ENCODE assay signal across 7 cellular contexts in the genomic region with DNA sequence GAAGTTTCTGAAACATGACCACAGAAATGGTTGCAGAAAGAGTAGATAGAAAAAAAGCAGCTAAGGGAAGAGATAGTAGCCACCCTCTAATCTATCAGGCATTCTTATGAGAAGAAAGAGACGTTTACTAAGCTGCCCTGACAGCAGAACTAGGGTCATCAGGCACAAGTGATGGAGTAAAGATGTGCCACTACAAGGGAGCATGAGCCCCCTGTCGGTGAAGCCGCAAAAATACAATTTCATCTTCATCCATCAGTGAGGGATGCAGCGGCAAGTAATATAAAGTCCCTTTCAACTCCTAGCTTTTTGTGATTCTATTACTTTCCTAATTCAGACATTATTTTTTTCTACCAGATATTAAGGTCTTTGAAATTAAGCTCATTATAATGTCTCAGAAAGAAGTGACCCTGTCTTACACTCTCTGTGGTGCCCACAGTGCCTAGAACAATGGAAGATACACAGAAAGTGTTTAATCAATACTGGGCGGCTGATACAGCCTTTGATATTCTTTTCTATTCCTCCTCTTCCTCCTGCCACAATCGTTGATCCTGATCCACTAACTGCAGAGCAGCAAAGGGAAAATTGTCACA.
A peak's percentile ranks its signal among the peaks of the same experiment; 100 is the strongest.
DNase-seq lines count a peak whose midpoint lies in the region; TF ChIP-seq lines count a peak whose summit lies in the region.

No MANE protein-coding gene starts in this region.

- no peaks in the 10 kb centered on the region for H3K4me1 Mint-ChIP-seq in neural crest cell

- no peak overlapping the region for H3K27ac Mint-ChIP-seq in neural crest cell (ENCODE audit: unreplicated experiment)

- TF ChIP-seq CTCF in GM12865 (IDR thresholded peaks at IDR 0.05; ENCODE audit: insufficient read depth, low read depth, low read length, missing control alignments) (peak; percentile 52), astrocyte of the cerebellum (IDR thresholded peaks at IDR 0.05; ENCODE audit: low read depth, low read length, missing control alignments) (peak; percentile 29), neural crest cell (conservative IDR thresholded peaks at IDR 0.05) (peak; percentile 70)

- H3K4me3 ChIP-seq in GM12865 (ENCODE audit: low read depth, low read length) (no peak overlapping the region), astrocyte of the cerebellum (ENCODE audit: low read depth, low read length) (no peak overlapping the region)

- in situ Hi-C loops in astrocyte of the cerebellum (cut with HindIII; ENCODE audit: low sequenced_read_pairs): no loop called here

- H3K36me3 Mint-ChIP-seq in neural crest cell (ENCODE audit: low read depth): no peaks in the 10 kb centered on the region

- H3K27me3 Mint-ChIP-seq in neural crest cell (ENCODE audit: low read depth): no peaks in the 10 kb centered on the region

- H3K9me3 Mint-ChIP-seq in neural crest cell: no peaks in the 10 kb centered on the region

- H3K4me3 Mint-ChIP-seq in neural crest cell: no peak overlapping the region

- DNase-seq in GM12865 (ENCODE audit: low read depth) (peak; percentile 15), HT-29 (ENCODE audit: low spot score) (peak; percentile 56), astrocyte of the cerebellum (ENCODE audit: low read depth) (no peak), neural crest cell (ENCODE audit: low read depth, low spot score) (peak; percentile 34), NCI-H2029 treated with DMSO at 0.1 percent for 48 hours (lab: John Stamatoyannopoulos, UW) (no peak), amniotic stem cell (lab: John Stamatoyannopoulos, UW) (no peak)
- DNase-seq in activated CD4-positive, CD25-positive, alpha-beta regulatory T cell treated with anti-CD3 and anti-CD28 coated beads, Interleukin-2, amount 50 U/mL, for 72 hours: no peak

Comparison
In these comparisons a context has a peak if more than half of its experiments do, and no peak if none do; other contexts are left out.
1. DNase-seq: peak in GM12865 (single experiment), HT-29 (single experiment) and neural crest cell (single experiment); none in astrocyte of the cerebellum (single experiment), activated CD4-positive, CD25-positive, alpha-beta regulatory T cell treated with anti-CD3 and anti-CD28 coated beads, Interleukin-2, amount 50 U/mL, for 72 hours (single experiment), NCI-H2029 treated with DMSO at 0.1 percent for 48 hours (single experiment) and amniotic stem cell (single experiment).
2. Peak in every context shown above with its lines, with median percentiles within 50 percentile points of each other: CTCF ChIP-seq.